Comparison of ENCODE assay signal across 8 cellular contexts in the genomic region with DNA sequence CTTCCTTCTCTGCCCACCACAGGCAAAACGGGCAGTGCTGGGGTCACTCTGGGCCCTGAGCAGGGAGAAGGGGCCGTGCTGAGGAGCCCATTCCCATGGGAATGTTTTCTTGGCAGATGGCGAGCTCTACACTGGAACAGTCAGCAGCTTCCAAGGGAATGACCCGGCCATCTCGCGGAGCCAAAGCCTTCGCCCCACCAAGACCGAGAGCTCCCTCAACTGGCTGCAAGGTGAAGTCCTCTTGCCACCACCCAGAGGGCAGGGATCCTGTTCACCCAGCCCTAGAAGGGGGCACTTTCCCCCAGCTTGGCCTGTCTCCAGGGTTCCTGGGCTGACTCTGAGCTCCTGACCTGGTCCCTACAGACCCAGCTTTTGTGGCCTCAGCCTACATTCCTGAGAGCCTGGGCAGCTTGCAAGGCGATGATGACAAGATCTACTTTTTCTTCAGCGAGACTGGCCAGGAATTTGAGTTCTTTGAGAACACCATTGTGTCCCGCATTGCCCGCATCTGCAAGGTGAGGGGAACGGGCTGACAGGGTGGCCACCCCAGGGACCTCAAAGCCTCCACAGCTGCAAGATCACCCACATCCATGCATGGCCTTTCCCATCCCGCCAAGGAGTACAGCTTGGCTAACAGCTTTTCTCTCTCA. TPM values are rescaled to one million over a fixed set of nuclear protein-coding genes. Genes with fewer than 3 reads are reported as not detected.
DNase-seq lines count a peak whose midpoint lies in the region; ATAC-seq, FAIRE-seq and TF ChIP-seq lines count a peak whose summit lies in the region.

No MANE protein-coding gene starts in this region.

- H3K4me1 ChIP-seq in BE2C: peaks cover 11% of the 10 kb centered on the region
- peaks cover 0 to 9% of the 10 kb centered on the region in 2 donors for H3K4me1 ChIP-seq in adrenal gland (replicated peaks in 1 of 2)
- H3K4me1 ChIP-seq in psoas muscle: peaks cover 7% of the 10 kb centered on the region

- H3K9me3 ChIP-seq in BE2C (no peaks in the 10 kb centered on the region), adrenal gland (replicated peaks in 1 of 3) (no peaks in the 10 kb centered on the region), psoas muscle (no peaks in the 10 kb centered on the region)

- H3K36me3 ChIP-seq in BE2C (peaks cover 9% of the 10 kb centered on the region), adrenal gland (replicated peaks in 1 of 2) (peaks cover 0 to 68% of the 10 kb centered on the region in 2 donors), psoas muscle (ENCODE audit: insufficient read depth in 1 of 2, low read depth in 1 of 2) (peaks cover 0 to 38% of the 10 kb centered on the region in 2 donors)

- ATAC-seq in psoas muscle (peak; percentile 86 to 97 (median 91)), GM19395 (IDR thresholded peaks at IDR 0.05; ENCODE audit: unreplicated experiment) (no peak)

- H3K27ac ChIP-seq in adrenal gland (peak overlapping the region in 4 of 5 donors; percentile 18 to 60 (median 56)), psoas muscle (no peak overlapping the region)

- no peak overlapping the region for H3K4me3 ChIP-seq in BE2C (ENCODE audit: low read depth, low read length)
- H3K4me3 ChIP-seq in adrenal gland: no peak overlapping the region
- H3K4me3 ChIP-seq in psoas muscle: no peak overlapping the region

- WGBS in adrenal gland, 4 donors: 41 to 82% (median 48%) methylated on average over 6 to 14 of the region's 14 CpGs
- WGBS in psoas muscle, 3 donors: 25 to 37% (median 30%) methylated on average over 13 to 14 of the region's 14 CpGs

- no peaks in the 10 kb centered on the region for H3K27me3 ChIP-seq in BE2C
- H3K27me3 ChIP-seq in adrenal gland: no peaks in the 10 kb centered on the region
- no peaks in the 10 kb centered on the region for H3K27me3 ChIP-seq in psoas muscle (ENCODE audit: insufficient read depth in 3 of 3, low read length in 2 of 3)

- FAIRE-seq in GM12892 (lab: Jason Lieb, UNC): no peak

- intact Hi-C loops in adrenal gland (cut with DNase I) (no loop called here), cardiac septum (cut with DNase I) (loop anchor here (10.0 kb wide), 1 partner anchor 327 kb away; a partner anchor contains a TSS), psoas muscle (cut with DNase I) (loop anchor here (1.0 to 10.0 kb wide), 4 partner anchors 34 to 477 kb away; no protein-coding TSS in a partner anchor)

- peak; percentile 96 for TF ChIP-seq CTCF in BE2C (IDR thresholded peaks at IDR 0.05; ENCODE audit: low read depth, low read length)
- peak; percentile 63 to 87 (median 74) for TF ChIP-seq CTCF in adrenal gland (IDR thresholded peaks at IDR 0.05)
- TF ChIP-seq CTCF in psoas muscle (IDR thresholded peaks at IDR 0.05): peak; percentile 81

- DNase-seq in BE2C: peak; percentile 89
- DNase-seq in GM12892 (ENCODE audit: insufficient read length): peak; percentile 58
- peak; percentile 12 for DNase-seq in NCI-H510A (lab: John Stamatoyannopoulos, UW)
- peak; percentile 83 to 91 (median 84) for DNase-seq in adrenal gland
- peak; percentile 82 for DNase-seq in cardiac septum (ENCODE audit: low spot score)
- peak; percentile 63 to 89 for DNase-seq in psoas muscle
- no peak for DNase-seq in central memory CD4-positive, alpha-beta T cell

- TF ChIP-seq POLR2A in GM12892 (IDR thresholded peaks at IDR 0.05; ENCODE audit: low read depth, low read length) (no peak), adrenal gland (IDR thresholded peaks at IDR 0.05) (no peak)

RNA-seq across cellular contexts. Expression of a gene that starts 12.4 kb away (rescaled TPM):
- 35.4 TPM for polyA plus RNA-seq in BE2C (2012; ENCODE audit: insufficient read depth, insufficient read length, low read depth)
- 82.3 TPM for polyA plus RNA-seq in GM12892 (2012; ENCODE audit: missing spikeins)
- total RNA-seq in adrenal gland (100 to 1,000 TPM in 5 of 8 donors, 10 to 100 TPM in 3; 38.8 to 191 (median 121) TPM), cardiac septum (69.9 TPM), psoas muscle (10 to 100 TPM; 45.7 to 58.1 (median 56.6) TPM)
- polyA plus RNA-seq in adrenal gland (100 to 1,000 TPM; 138 to 259 (median 141) TPM), psoas muscle (100 to 1,000 TPM in 1 of 3 donors, 10 to 100 TPM in 2; 72.0 to 154 (median 96.5) TPM)

RNA-seq across cellular contexts. Expression of a gene that starts 12.6 kb away (rescaled TPM):
- polyA plus RNA-seq in BE2C (2012; ENCODE audit: insufficient read depth, insufficient read length, low read depth): 1.6 TPM
- polyA plus RNA-seq in GM12892 (2012; ENCODE audit: missing spikeins): 3.2 TPM
- total RNA-seq in adrenal gland (10 to 100 TPM in 5 of 8 donors, 1 to 10 TPM in 3; 7.0 to 17.1 (median 10.4) TPM), cardiac septum (10.6 TPM), psoas muscle (1 to 10 TPM; 1.3 to 4.5 (median 2.6) TPM)
- polyA plus RNA-seq in adrenal gland (1 to 10 TPM; 2.6 to 4.7 (median 2.9) TPM), psoas muscle (1 to 10 TPM in 2 of 3 donors, under 1 TPM in 1; 0.96 to 5.9 (median 3.1) TPM)

RNA-seq across cellular contexts. Expression of a gene that starts 20.2 kb away (rescaled TPM):
- polyA plus RNA-seq in BE2C (2012; ENCODE audit: insufficient read depth, insufficient read length, low read depth): 23.0 TPM
- 7.3 TPM for polyA plus RNA-seq in GM12892 (2012; ENCODE audit: missing spikeins)
- total RNA-seq in adrenal gland (100 to 1,000 TPM in 4 of 8 donors, 10 to 100 TPM in 4; 27.5 to 155 (median 97.3) TPM), cardiac septum (21.2 TPM), psoas muscle (10 to 100 TPM in 1 of 4 donors, 1 to 10 TPM in 3; 4.4 to 10.8 (median 4.5) TPM)
- polyA plus RNA-seq in adrenal gland (10 to 100 TPM; 20.2 to 50.3 (median 41.6) TPM), psoas muscle (1 to 10 TPM; 1.4 to 3.3 (median 1.8) TPM)

RNA-seq across cellular contexts. Expression of a gene that starts 28.0 kb away (rescaled TPM):
- polyA plus RNA-seq in BE2C (2012; ENCODE audit: insufficient read depth, insufficient read length, low read depth): not detected
- 0.23 TPM for polyA plus RNA-seq in GM12892 (2012; ENCODE audit: missing spikeins)
- under 1 TPM in 3 of 8 donors, not detected in 5; 0.28 to 0.43 (median 0.42) TPM for total RNA-seq in adrenal gland
- 1 to 10 TPM in 1 of 3 donors, under 1 TPM in 2; 0.11 to 1.9 (median 0.20) TPM for polyA plus RNA-seq in adrenal gland
- total RNA-seq in cardiac septum: 0.16 TPM
- total RNA-seq in psoas muscle: under 1 TPM in 2 of 4 donors, not detected in 2; 0.08 to 0.69 TPM
- under 1 TPM; 0.03 to 0.13 (median 0.05) TPM for polyA plus RNA-seq in psoas muscle

RNA-seq across cellular contexts. Expression of a gene that starts 44.1 kb away (rescaled TPM):
- polyA plus RNA-seq in BE2C (2012; ENCODE audit: insufficient read depth, insufficient read length, low read depth): 226 TPM
- polyA plus RNA-seq in GM12892 (2012; ENCODE audit: missing spikeins): 14.8 TPM
- total RNA-seq in adrenal gland (100 to 1,000 TPM in 5 of 8 donors, 10 to 100 TPM in 3; 61.4 to 131 (median 103) TPM), cardiac septum (111 TPM), psoas muscle (100 to 1,000 TPM; 188 to 219 (median 200) TPM)
- polyA plus RNA-seq in adrenal gland (100 to 1,000 TPM in 1 of 3 donors, 10 to 100 TPM in 2; 53.5 to 133 (median 56.3) TPM), psoas muscle (100 to 1,000 TPM; 212 to 298 (median 221) TPM)

Comparison
In these comparisons a context has a peak if more than half of its experiments do, and no peak if none do; other contexts are left out.
1. intact Hi-C loops: an anchor here in cardiac septum (10.0 kb wide) and psoas muscle (1.0 to 10.0 kb wide); none called in adrenal gland.